Comparison of ENCODE assay signal across 16 cellular contexts in genomic region chr11:43917851-43918250, GRCh38.
"Had no signal": no experiment of that assay in that cellular context is flagged by ENCODE, and none has a peak within 500 bp of the region (broad histone marks: within the 10 kb centered on the region; RNA-seq: fewer than 3 reads in every experiment).

No MANE protein-coding gene starts in this region.

- ATAC-seq: activated CD8-positive, alpha-beta memory T cell treated with anti-CD3 and anti-CD28 coated beads, Interleukin-2, amount 10 ng/mL, durations not matched to agents 7 days and 5 days; heart right ventricle; left lung; right lobe of liver; stimulated activated memory B cell treated with anti-CD40 and anti-IgM and Interleukin-4, amounts not matched to agents 10 μg/mL and 1 μg/mL and 100 μg/mL, for 72 hours; T-cell had no signal

- DNase-seq: activated CD4-positive, alpha-beta memory T cell treated with anti-CD3 and anti-CD28 coated beads, Interleukin-2, amount 10 ng/mL, durations not matched to agents 7 days and 5 days; activated CD4-positive, alpha-beta T cell treated with anti-CD3 and anti-CD28 coated beads for 48 hours; activated CD4-positive, CD25-positive, alpha-beta regulatory T cell; activated CD8-positive, alpha-beta memory T cell treated with anti-CD3 and anti-CD28 coated beads, Interleukin-2, amount 10 ng/mL, durations not matched to agents 7 days and 5 days; endodermal cell; heart right ventricle; left lung; naive B cell; right lobe of liver; stimulated activated CD4-positive, alpha-beta T cell treated with anti-CD3 and anti-CD28 coated beads, Interleukin-4, amount 100 ng/mL, for 4 hours; T-cell; T-helper 9 cell had no signal

- H3K9me3 ChIP-seq: heart right ventricle, left lung, right lobe of liver, tibial nerve had no signal

- H3K27ac ChIP-seq: cardiac muscle cell, epithelial cell of prostate, left lung, right lobe of liver had no signal

- H3K27me3 ChIP-seq: cardiac muscle cell, heart right ventricle, left lung, right lobe of liver, tibial nerve had no signal

- H3K4me3 ChIP-seq: cardiac muscle cell, heart right ventricle, left lung, right lobe of liver, tibial nerve had no signal
